ENCODE assay signal across 19 cellular contexts in the genomic region with DNA sequence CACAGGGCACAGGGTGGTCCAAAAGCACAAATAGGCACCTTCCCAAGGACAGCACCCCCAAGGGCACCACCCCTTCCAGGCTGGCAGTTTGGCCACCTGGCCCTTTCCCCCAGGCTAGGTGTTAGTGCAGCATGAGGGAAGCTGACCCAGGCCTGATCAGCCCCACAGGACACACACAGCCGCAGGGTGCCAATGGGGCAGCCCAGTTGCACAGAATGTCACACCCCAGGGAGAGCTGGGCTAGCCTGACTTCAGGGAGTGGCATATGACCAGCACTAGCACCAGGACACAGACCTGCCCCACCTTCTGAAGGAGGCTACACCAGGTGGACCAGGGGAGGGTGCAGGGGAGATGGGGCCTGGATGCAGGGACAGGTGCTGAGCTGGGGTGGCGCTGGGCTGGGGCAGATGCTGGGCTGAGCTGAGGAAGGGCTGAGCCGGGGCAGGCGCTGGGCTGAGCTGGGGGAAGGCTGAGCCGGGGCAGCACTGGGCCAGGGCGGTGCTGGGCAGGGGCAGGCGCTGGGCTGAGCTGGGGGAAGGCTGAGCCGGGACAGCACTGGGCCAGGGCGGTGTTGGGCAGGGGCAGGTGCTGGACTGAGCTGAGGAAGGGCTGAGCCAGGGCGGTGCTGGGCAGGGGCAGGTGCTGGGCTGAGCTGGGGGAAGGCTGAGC. TPM values are rescaled to one million over a fixed set of nuclear protein-coding genes. Genes with fewer than 3 reads are reported as not detected.
A peak's percentile ranks its signal among the peaks of the same experiment; 100 is the strongest.
DNase-seq lines count a peak whose midpoint lies in the region; ATAC-seq and TF ChIP-seq lines count a peak whose summit lies in the region.
"Had no signal": no experiment of that assay in that cellular context is flagged by ENCODE, and none has a peak within 500 bp of the region (broad histone marks: within the 10 kb centered on the region; RNA-seq: fewer than 3 reads in every experiment).

No MANE protein-coding gene starts in this region.

- no peak for TF ChIP-seq EP300 in ovary (IDR thresholded peaks at IDR 0.05)

- H2AFZ ChIP-seq in Loucy (ENCODE audit: low read length): no peak overlapping the region

- peaks cover 39% of the 10 kb centered on the region; the same call in 1 of the 2 replicates for H3K36me3 ChIP-seq in Loucy (ENCODE audit: insufficient read depth, low read length)
- H3K36me3 ChIP-seq in prostate gland: peaks cover 9 to 36% of the 10 kb centered on the region in 2 donors
- H3K36me3 ChIP-seq in ovary: no peaks in the 10 kb centered on the region

- no peaks in the 10 kb centered on the region for H3K79me2 ChIP-seq in Loucy (ENCODE audit: insufficient read depth, low read length)

- H3K9me3 ChIP-seq in Loucy (ENCODE audit: insufficient read depth, low read depth, low read length): no peaks in the 10 kb centered on the region
- no peaks in the 10 kb centered on the region for H3K9me3 ChIP-seq in prostate gland
- no peaks in the 10 kb centered on the region for H3K9me3 ChIP-seq in ovary

- H3K9ac ChIP-seq in Loucy (ENCODE audit: low read depth, low read length, poor library complexity, severe bottlenecking): peak overlapping the region; percentile 78

- H3K9me3 Mint-ChIP-seq in activated CD4-positive, alpha-beta T cell treated with anti-CD3 and anti-CD28 coated beads, Interleukin-2, amount 10 ng/mL, durations not matched to agents 7 days and 5 days: no peaks in the 10 kb centered on the region
- H3K9me3 Mint-ChIP-seq in activated CD4-positive, alpha-beta T cell treated with anti-CD3 and anti-CD28 coated beads, Interleukin-2, amount 10 ng/mL, durations not matched to agents 24 days and 14 days: no peaks in the 10 kb centered on the region
- no peaks in the 10 kb centered on the region for H3K9me3 Mint-ChIP-seq in effector memory CD8-positive, alpha-beta T cell
- no peaks in the 10 kb centered on the region for H3K9me3 Mint-ChIP-seq in stimulated activated memory B cell treated with anti-CD40 and anti-IgM and Interleukin-4, amounts not matched to agents 10 μg/mL and 1 μg/mL and 100 μg/mL, for 72 hours

- H3K27ac Mint-ChIP-seq in activated CD4-positive, alpha-beta T cell treated with anti-CD3 and anti-CD28 coated beads, Interleukin-2, amount 10 ng/mL, durations not matched to agents 7 days and 5 days: peak overlapping the region; percentile 13
- no peak overlapping the region for H3K27ac Mint-ChIP-seq in activated CD4-positive, alpha-beta T cell treated with anti-CD3 and anti-CD28 coated beads, Interleukin-2, amount 10 ng/mL, durations not matched to agents 24 days and 14 days
- H3K27ac Mint-ChIP-seq in effector memory CD8-positive, alpha-beta T cell: peak overlapping the region; percentile 98 to 99
- peak overlapping the region; percentile 80 for H3K27ac Mint-ChIP-seq in stimulated activated memory B cell treated with anti-CD40 and anti-IgM and Interleukin-4, amounts not matched to agents 10 μg/mL and 1 μg/mL and 100 μg/mL, for 72 hours

- no peak overlapping the region for H3K4me3 ChIP-seq in Loucy (ENCODE audit: low read length, poor library complexity, severe bottlenecking)
- no peak overlapping the region for H3K4me3 ChIP-seq in prostate gland
- H3K4me3 ChIP-seq in ovary: no peak overlapping the region
- H3K4me3 ChIP-seq: GM12878, SK-N-MC had no signal

- peaks cover 44% of the 10 kb centered on the region for H3K4me1 ChIP-seq in Loucy (ENCODE audit: insufficient read depth, low read length, poor library complexity, severe bottlenecking)
- peaks cover 6% of the 10 kb centered on the region for H3K4me1 ChIP-seq in prostate gland (replicated peaks)
- H3K4me1 ChIP-seq in ovary (ENCODE audit: insufficient read depth): no peaks in the 10 kb centered on the region

- H3F3A ChIP-seq in Loucy (ENCODE audit: low read depth): no peaks in the 10 kb centered on the region

- POLR2A ChIA-PET in activated CD4-positive, alpha-beta T cell treated with anti-CD3 and anti-CD28 coated beads, Interleukin-2, amount 10 ng/mL, durations not matched to agents 7 days and 5 days (lab: Charles Lee): no interaction called here

- H3K4me2 ChIP-seq in Loucy (ENCODE audit: low read depth, low read length, poor library complexity, severe bottlenecking): peak overlapping the region; percentile 92

- 86% methylated on average over 10 of the region's 10 CpGs for WGBS in prostate gland
- 90 to 95% (median 91%) methylated on average over 10 of the region's 10 CpGs for WGBS in ovary, 3 donors

- no peak for ATAC-seq in effector memory CD8-positive, alpha-beta T cell (replicated peaks)
- no peak for ATAC-seq in stimulated activated memory B cell treated with anti-CD40 and anti-IgM and Interleukin-4, amounts not matched to agents 10 μg/mL and 1 μg/mL and 100 μg/mL, for 72 hours
- ATAC-seq: GM12878 had no signal

- DNase-seq in activated CD4-positive, alpha-beta T cell treated with anti-CD3 and anti-CD28 coated beads, Interleukin-2, amount 10 ng/mL, durations not matched to agents 7 days and 5 days: no peak
- no peak for DNase-seq in activated CD4-positive, alpha-beta T cell treated with anti-CD3 and anti-CD28 coated beads, Interleukin-2, amount 10 ng/mL, durations not matched to agents 24 days and 14 days
- DNase-seq in effector memory CD8-positive, alpha-beta T cell: no peak
- DNase-seq in prostate gland (ENCODE audit: low spot score): no peak
- no peak for DNase-seq in NCI-H524 treated with DMSO at 0.1 percent for 48 hours (lab: John Stamatoyannopoulos, UW)
- no peak for DNase-seq in ovary
- DNase-seq: C1 segment of cervical spinal cord, Calu3, HCEC 1CT, NCI-H1436 treated with DMSO at 0.1 percent for 48 hours, NCI-H226, NCI-H526 treated with DMSO at 0.1 percent for 48 hours, OCI-M1 had no signal

- no peak for TF ChIP-seq CTCF in Loucy (conservative IDR thresholded peaks at IDR 0.05; ENCODE audit: low read length)
- TF ChIP-seq CTCF in prostate gland (IDR thresholded peaks at IDR 0.05): no peak
- no peak for TF ChIP-seq CTCF in ovary (IDR thresholded peaks at IDR 0.05)

- CTCF ChIA-PET in activated CD4-positive, alpha-beta T cell treated with anti-CD3 and anti-CD28 coated beads, Interleukin-2, amount 10 ng/mL, durations not matched to agents 7 days and 5 days (lab: Charles Lee): interaction anchor here (0.6 to 2.9 kb wide), 5 partner anchors 10 to 27 kb away, joined by 3 to 14 read pairs (median 3); no protein-coding TSS in a partner anchor

- no peaks in the 10 kb centered on the region for H3K9me2 ChIP-seq in Loucy (replicated peaks; ENCODE audit: low read depth, low read length)

- H4K20me1 ChIP-seq in Loucy (ENCODE audit: insufficient read depth, low read length, poor library complexity, severe bottlenecking): no peaks in the 10 kb centered on the region

- H3K27me3 Mint-ChIP-seq in activated CD4-positive, alpha-beta T cell treated with anti-CD3 and anti-CD28 coated beads, Interleukin-2, amount 10 ng/mL, durations not matched to agents 7 days and 5 days: no peaks in the 10 kb centered on the region
- H3K27me3 Mint-ChIP-seq in activated CD4-positive, alpha-beta T cell treated with anti-CD3 and anti-CD28 coated beads, Interleukin-2, amount 10 ng/mL, durations not matched to agents 24 days and 14 days: no peaks in the 10 kb centered on the region
- H3K27me3 Mint-ChIP-seq in effector memory CD8-positive, alpha-beta T cell: no peaks in the 10 kb centered on the region
- no peaks in the 10 kb centered on the region for H3K27me3 Mint-ChIP-seq in stimulated activated memory B cell treated with anti-CD40 and anti-IgM and Interleukin-4, amounts not matched to agents 10 μg/mL and 1 μg/mL and 100 μg/mL, for 72 hours

- intact Hi-C loops in activated CD4-positive, alpha-beta T cell treated with anti-CD3 and anti-CD28 coated beads, Interleukin-2, amount 10 ng/mL, durations not matched to agents 24 days and 14 days (cut with micrococcal nuclease): no loop called here
- intact Hi-C loops in prostate gland (cut with DNase I) (no loop called here), ovary (cut with DNase I) (no loop called here)

- no peak overlapping the region for H3K27ac ChIP-seq in prostate gland
- H3K27ac ChIP-seq in ovary: no peak overlapping the region
- H3K27ac ChIP-seq: 22Rv1, SK-N-MC had no signal

- no peak for TF ChIP-seq POLR2A in prostate gland (IDR thresholded peaks at IDR 0.05)
- no peak for TF ChIP-seq POLR2A in ovary (IDR thresholded peaks at IDR 0.05)

- no peak overlapping the region for H3K4me3 Mint-ChIP-seq in activated CD4-positive, alpha-beta T cell treated with anti-CD3 and anti-CD28 coated beads, Interleukin-2, amount 10 ng/mL, durations not matched to agents 7 days and 5 days
- no peak overlapping the region for H3K4me3 Mint-ChIP-seq in activated CD4-positive, alpha-beta T cell treated with anti-CD3 and anti-CD28 coated beads, Interleukin-2, amount 10 ng/mL, durations not matched to agents 24 days and 14 days
- H3K4me3 Mint-ChIP-seq in effector memory CD8-positive, alpha-beta T cell: no peak overlapping the region
- no peak overlapping the region for H3K4me3 Mint-ChIP-seq in stimulated activated memory B cell treated with anti-CD40 and anti-IgM and Interleukin-4, amounts not matched to agents 10 μg/mL and 1 μg/mL and 100 μg/mL, for 72 hours

- no peaks in the 10 kb centered on the region for H3K27me3 ChIP-seq in Loucy (ENCODE audit: insufficient read depth, low read length, poor library complexity, severe bottlenecking)
- no peaks in the 10 kb centered on the region for H3K27me3 ChIP-seq in prostate gland (replicated peaks; ENCODE audit: insufficient read depth)
- H3K27me3 ChIP-seq in ovary: no peaks in the 10 kb centered on the region

- H3K4me1 Mint-ChIP-seq in activated CD4-positive, alpha-beta T cell treated with anti-CD3 and anti-CD28 coated beads, Interleukin-2, amount 10 ng/mL, durations not matched to agents 7 days and 5 days: peaks cover 30% of the 10 kb centered on the region
- H3K4me1 Mint-ChIP-seq in activated CD4-positive, alpha-beta T cell treated with anti-CD3 and anti-CD28 coated beads, Interleukin-2, amount 10 ng/mL, durations not matched to agents 24 days and 14 days: peaks cover 22% of the 10 kb centered on the region
- H3K4me1 Mint-ChIP-seq in effector memory CD8-positive, alpha-beta T cell (ENCODE audit: low read depth in 2 of 2): peaks cover 19 to 26% of the 10 kb centered on the region in 2 donors
- peaks cover 45% of the 10 kb centered on the region for H3K4me1 Mint-ChIP-seq in stimulated activated memory B cell treated with anti-CD40 and anti-IgM and Interleukin-4, amounts not matched to agents 10 μg/mL and 1 μg/mL and 100 μg/mL, for 72 hours

- peaks cover 29% of the 10 kb centered on the region for H3K36me3 Mint-ChIP-seq in activated CD4-positive, alpha-beta T cell treated with anti-CD3 and anti-CD28 coated beads, Interleukin-2, amount 10 ng/mL, durations not matched to agents 7 days and 5 days (ENCODE audit: low read depth)
- H3K36me3 Mint-ChIP-seq in activated CD4-positive, alpha-beta T cell treated with anti-CD3 and anti-CD28 coated beads, Interleukin-2, amount 10 ng/mL, durations not matched to agents 24 days and 14 days (ENCODE audit: low read depth): peaks cover 34% of the 10 kb centered on the region
- peaks cover 61% of the 10 kb centered on the region for H3K36me3 Mint-ChIP-seq in effector memory CD8-positive, alpha-beta T cell (ENCODE audit: insufficient read depth)
- H3K36me3 Mint-ChIP-seq in stimulated activated memory B cell treated with anti-CD40 and anti-IgM and Interleukin-4, amounts not matched to agents 10 μg/mL and 1 μg/mL and 100 μg/mL, for 72 hours: peaks cover 43% of the 10 kb centered on the region

RNA-seq across cellular contexts. Expression of gene ADAM8, which starts 3.9 kb away (rescaled TPM):
- total RNA-seq in activated CD4-positive, alpha-beta T cell treated with anti-CD3 and anti-CD28 coated beads, Interleukin-2, amount 10 ng/mL, durations not matched to agents 7 days and 5 days: 100 to 1,000 TPM; 123 to 153 TPM
- 143 and 165 TPM in 2 replicates for total RNA-seq in activated CD4-positive, alpha-beta T cell treated with anti-CD3 and anti-CD28 coated beads, Interleukin-2, amount 10 ng/mL, durations not matched to agents 24 days and 14 days
- total RNA-seq in prostate gland: 1 to 10 TPM; 7.2 to 7.4 TPM
- total RNA-seq in ovary: 1 to 10 TPM; 1.9 to 5.9 (median 4.4) TPM
- polyA plus RNA-seq in ovary: 1 to 10 TPM in 1 of 2 donors, under 1 TPM in 1; 0.48 to 1.7 TPM

RNA-seq across cellular contexts. Expression of gene TUBGCP2, which starts 28.1 kb away (rescaled TPM):
- total RNA-seq in activated CD4-positive, alpha-beta T cell treated with anti-CD3 and anti-CD28 coated beads, Interleukin-2, amount 10 ng/mL, durations not matched to agents 7 days and 5 days: 10 to 100 TPM; 52.4 to 54.2 TPM
- 65.3 and 70.6 TPM in 2 replicates for total RNA-seq in activated CD4-positive, alpha-beta T cell treated with anti-CD3 and anti-CD28 coated beads, Interleukin-2, amount 10 ng/mL, durations not matched to agents 24 days and 14 days
- 10 to 100 TPM; 53.5 to 78.5 TPM for total RNA-seq in prostate gland
- 10 to 100 TPM; 31.2 to 70.5 (median 56.4) TPM for total RNA-seq in ovary
- 10 to 100 TPM; 32.4 to 48.3 TPM for polyA plus RNA-seq in ovary

RNA-seq across cellular contexts. Expression of gene ZNF511, which starts 28.2 kb away (rescaled TPM):
- total RNA-seq in activated CD4-positive, alpha-beta T cell treated with anti-CD3 and anti-CD28 coated beads, Interleukin-2, amount 10 ng/mL, durations not matched to agents 7 days and 5 days: 10 to 100 TPM; 54.5 to 59.7 TPM
- total RNA-seq in activated CD4-positive, alpha-beta T cell treated with anti-CD3 and anti-CD28 coated beads, Interleukin-2, amount 10 ng/mL, durations not matched to agents 24 days and 14 days: 83.8 and 87.2 TPM in 2 replicates
- total RNA-seq in prostate gland (10 to 100 TPM; 52.8 to 57.6 TPM), ovary (10 to 100 TPM; 23.3 to 64.8 (median 46.8) TPM)
- polyA plus RNA-seq in ovary: 10 to 100 TPM; 16.3 to 52.1 TPM

RNA-seq across cellular contexts. Expression of gene VENTX, which starts 42.9 kb away (rescaled TPM):
- total RNA-seq in activated CD4-positive, alpha-beta T cell treated with anti-CD3 and anti-CD28 coated beads, Interleukin-2, amount 10 ng/mL, durations not matched to agents 7 days and 5 days: not detected
- not detected in 2 replicates for total RNA-seq in activated CD4-positive, alpha-beta T cell treated with anti-CD3 and anti-CD28 coated beads, Interleukin-2, amount 10 ng/mL, durations not matched to agents 24 days and 14 days
- 1 to 10 TPM in 1 of 2 donors, under 1 TPM in 1; 0.18 to 1.8 TPM for total RNA-seq in prostate gland
- 1 to 10 TPM in 4 of 7 donors, under 1 TPM in 3; 0.23 to 2.2 (median 1.1) TPM for total RNA-seq in ovary
- polyA plus RNA-seq in ovary: under 1 TPM; 0.36 to 0.47 TPM
- total RNA-seq: Calu3, GM12878 had no signal

RNA-seq across cellular contexts. Expression of gene UTF1, which starts 50.5 kb away (rescaled TPM):
- not detected for total RNA-seq in activated CD4-positive, alpha-beta T cell treated with anti-CD3 and anti-CD28 coated beads, Interleukin-2, amount 10 ng/mL, durations not matched to agents 7 days and 5 days
- total RNA-seq in activated CD4-positive, alpha-beta T cell treated with anti-CD3 and anti-CD28 coated beads, Interleukin-2, amount 10 ng/mL, durations not matched to agents 24 days and 14 days: 0.17 and 0.19 TPM in 2 replicates
- 1 to 10 TPM in 1 of 2 donors, not detected in 1; 9.2 TPM for total RNA-seq in prostate gland
- 1 to 10 TPM in 5 of 7 donors, under 1 TPM in 1, not detected in 1; 0.35 to 9.3 (median 2.9) TPM for total RNA-seq in ovary
- under 1 TPM in 1 of 2 donors, not detected in 1; 0.06 TPM for polyA plus RNA-seq in ovary
- total RNA-seq: Calu3, GM12878, HT1080 had no signal
- polyA plus RNA-seq: GM12878 had no signal

Comparison
In these comparisons a context has a peak if more than half of its experiments do, and no peak if none do; other contexts are left out.
1. RNA of gene ADAM8, which starts 3.9 kb away (total RNA-seq): 123 to 153 TPM in activated CD4-positive, alpha-beta T cell treated with anti-CD3 and anti-CD28 coated beads, Interleukin-2, amount 10 ng/mL, durations not matched to agents 7 days and 5 days and 143 to 165 TPM in activated CD4-positive, alpha-beta T cell treated with anti-CD3 and anti-CD28 coated beads, Interleukin-2, amount 10 ng/mL, durations not matched to agents 24 days and 14 days; 7.2 to 7.4 TPM in prostate gland and 1.9 to 5.9 TPM in ovary; every median in the first group is over 10 times any median in the second.